ENCODE assay signal across 10 cellular contexts in genomic region chr19:47613165-47614146, GRCh38. TPM values are rescaled to one million over a fixed set of nuclear protein-coding genes. Genes with fewer than 3 reads are reported as not detected.
DNase-seq lines count a peak whose midpoint lies in the region; ATAC-seq lines count a peak whose summit lies in the region.
"Had no signal": no experiment of that assay in that cellular context is flagged by ENCODE, and none has a peak within 500 bp of the region (broad histone marks: within the 10 kb centered on the region; RNA-seq: fewer than 3 reads in every experiment).

No MANE protein-coding gene starts in this region.

- peaks cover 0 to 11% (median 9%) of the 10 kb centered on the region in 3 donors for H3K36me3 Mint-ChIP-seq in naive thymus-derived CD8-positive, alpha-beta T cell

- H3K9me3 ChIP-seq in endocrine pancreas (ENCODE audit: control insufficient read depth, low read length): no peaks in the 10 kb centered on the region

- peak overlapping the region in 9 of 10 donors; percentile 4 to 89 (median 68) for H3K27ac Mint-ChIP-seq in naive thymus-derived CD8-positive, alpha-beta T cell
- no peak overlapping the region for H3K27ac Mint-ChIP-seq in stimulated activated naive CD8-positive, alpha-beta T cell treated with anti-CD3 and anti-CD28 coated beads, Interleukin-15, amount 100 ng/mL, for 72 hours

- no peaks in the 10 kb centered on the region for H3K27me3 ChIP-seq in endocrine pancreas (ENCODE audit: control insufficient read depth, insufficient read depth, low read length)

- H3K4me1 ChIP-seq in endocrine pancreas (ENCODE audit: control insufficient read depth, insufficient read depth, low read length): no peaks in the 10 kb centered on the region

- peak overlapping the region in 2 of 10 donors; percentile 22 to 48 for H3K4me3 Mint-ChIP-seq in naive thymus-derived CD8-positive, alpha-beta T cell
- no peak overlapping the region for H3K4me3 Mint-ChIP-seq in stimulated activated naive CD8-positive, alpha-beta T cell treated with anti-CD3 and anti-CD28 coated beads, Interleukin-15, amount 100 ng/mL, for 72 hours

- H3K4me3 ChIP-seq in endocrine pancreas (ENCODE audit: control insufficient read depth, insufficient read depth, low read length): no peak overlapping the region

- H3K9ac ChIP-seq in endocrine pancreas (ENCODE audit: control insufficient read depth, insufficient read depth, low read length): peak overlapping the region; percentile 69

- POLR2A ChIA-PET in naive thymus-derived CD8-positive, alpha-beta T cell (lab: Charles Lee): interaction anchor here (0.5 to 1.2 kb wide), 3 partner anchors 10 to 744 kb away, joined by 3 to 5 read pairs (median 4); no protein-coding TSS in a partner anchor

- DNase-seq in AG08396 (ENCODE audit: low spot score) (peak; percentile 70), HT1080 (ENCODE audit: low read depth) (peak; percentile 10), AML-193 (lab: John Stamatoyannopoulos, UW) (no peak), SW480 (ENCODE audit: low spot score) (no peak)
- no peak for DNase-seq in naive thymus-derived CD8-positive, alpha-beta T cell
- DNase-seq in effector CD4-positive, alpha-beta T cell: no peak
- no peak for DNase-seq in stimulated activated naive CD8-positive, alpha-beta T cell treated with anti-CD3 and anti-CD28 coated beads, Interleukin-15, amount 100 ng/mL, for 72 hours
- DNase-seq: NCI-H82 had no signal

- H3K36me3 ChIP-seq in endocrine pancreas (ENCODE audit: control insufficient read depth, insufficient read depth, low read length): no peaks in the 10 kb centered on the region

- no peaks in the 10 kb centered on the region for H3K27me3 Mint-ChIP-seq in naive thymus-derived CD8-positive, alpha-beta T cell
- no peaks in the 10 kb centered on the region for H3K27me3 Mint-ChIP-seq in stimulated activated naive CD8-positive, alpha-beta T cell treated with anti-CD3 and anti-CD28 coated beads, Interleukin-15, amount 100 ng/mL, for 72 hours

- no peak for ATAC-seq in naive thymus-derived CD8-positive, alpha-beta T cell
- ATAC-seq in stimulated activated naive CD8-positive, alpha-beta T cell treated with anti-CD3 and anti-CD28 coated beads, Interleukin-15, amount 100 ng/mL, for 72 hours: no peak

- no peaks in the 10 kb centered on the region for H3K9me3 Mint-ChIP-seq in naive thymus-derived CD8-positive, alpha-beta T cell
- H3K9me3 Mint-ChIP-seq in stimulated activated naive CD8-positive, alpha-beta T cell treated with anti-CD3 and anti-CD28 coated beads, Interleukin-15, amount 100 ng/mL, for 72 hours: no peaks in the 10 kb centered on the region

- peaks cover 20 to 69% (median 57%) of the 10 kb centered on the region in 4 donors for H3K4me1 Mint-ChIP-seq in naive thymus-derived CD8-positive, alpha-beta T cell
- H3K4me1 Mint-ChIP-seq in stimulated activated naive CD8-positive, alpha-beta T cell treated with anti-CD3 and anti-CD28 coated beads, Interleukin-15, amount 100 ng/mL, for 72 hours: peaks cover 36% of the 10 kb centered on the region

RNA-seq across cellular contexts. Expression of gene BICRA, which starts 4.5 kb away (rescaled TPM):
- 0.68 and 2.3 TPM in 2 replicates for total RNA-seq in HT1080 (2014; rRNA removed; shearing (Covaris generic))
- 4.1 and 6.6 TPM in 2 replicates for polyA plus RNA-seq in HT1080 (2015; cell fraction: cytosol; rRNA removed)
- 9.0 and 9.2 TPM in 2 replicates for polyA plus RNA-seq in HT1080 (2015; cell fraction: nucleus; rRNA removed)
- 10 to 100 TPM; 32.7 to 35.5 TPM for total RNA-seq in naive thymus-derived CD8-positive, alpha-beta T cell
- polyA plus RNA-seq in naive thymus-derived CD8-positive, alpha-beta T cell: 1 to 10 TPM in 1 of 3 donors, under 1 TPM in 2; 0.23 to 1.4 (median 0.50) TPM

RNA-seq across cellular contexts. Expression of gene ZNF541, which starts 40.5 kb away (rescaled TPM):
- total RNA-seq in HT1080 (2014; rRNA removed; shearing (Covaris generic)): not detected in 2 replicates
- polyA plus RNA-seq in HT1080 (2015; cell fraction: cytosol; rRNA removed): not detected in 2 replicates
- polyA plus RNA-seq in HT1080 (2015; cell fraction: nucleus; rRNA removed): not detected in 2 replicates
- under 1 TPM; 0.85 to 0.86 TPM for total RNA-seq in naive thymus-derived CD8-positive, alpha-beta T cell
- under 1 TPM in 1 of 3 donors, not detected in 2; 0.27 TPM for polyA plus RNA-seq in naive thymus-derived CD8-positive, alpha-beta T cell
- total RNA-seq: activated CD8-positive, alpha-beta memory T cell treated with anti-CD3 and anti-CD28 coated beads for 36 hours had no signal

Comparison
In these comparisons a context has a peak if more than half of its experiments do, and no peak if none do; other contexts are left out.
1. DNase-seq: peak in AG08396 (single experiment) and HT1080 (single experiment); none in naive thymus-derived CD8-positive, alpha-beta T cell (0 of 10), effector CD4-positive, alpha-beta T cell (single experiment), AML-193 (0 of 2), SW480 (single experiment) and stimulated activated naive CD8-positive, alpha-beta T cell treated with anti-CD3 and anti-CD28 coated beads, Interleukin-15, amount 100 ng/mL, for 72 hours (0 of 2).
2. H3K27ac Mint-ChIP-seq: peak in naive thymus-derived CD8-positive, alpha-beta T cell (9 of 10); none in stimulated activated naive CD8-positive, alpha-beta T cell treated with anti-CD3 and anti-CD28 coated beads, Interleukin-15, amount 100 ng/mL, for 72 hours (0 of 2).
3. RNA of gene BICRA, which starts 4.5 kb away (total RNA-seq): 32.7 to 35.5 TPM in naive thymus-derived CD8-positive, alpha-beta T cell; 0.68 to 2.3 TPM in HT1080; every median in the first group is over 10 times any median in the second.